Comparison of ENCODE assay signal across 1 cellular context in genomic region chr16:28824548-28824973, GRCh38.
TF ChIP-seq lines count a peak whose summit lies in the region.

No MANE protein-coding gene starts in this region.

TF ChIP-seq in HepG2, 621 proteins besides CTCF, POLR2A, EP300 and RAD21 (continues in another document):
- TF ChIP-seq ZNF670 (CRISPR knock-in tag; IDR thresholded peaks at IDR 0.05; ENCODE audit: borderline replicate concordance) (no peak), SMAD3 (CRISPR knock-in tag; IDR thresholded peaks at IDR 0.05) (no peak), SMYD3 (CRISPR knock-in tag; IDR thresholded peaks at IDR 0.05) (0 out of 2 replicates have a peak, but pooled peaks have one; percentile 78), NAIF1 (CRISPR knock-in tag; IDR thresholded peaks at IDR 0.05; ENCODE audit: borderline replicate concordance) (no peak), ZNF253 (CRISPR knock-in tag; IDR thresholded peaks at IDR 0.05; ENCODE audit: borderline replicate concordance) (0 out of 2 replicates have a peak, but pooled peaks have one; percentile 67), MIER3 (CRISPR knock-in tag; IDR thresholded peaks at IDR 0.05; ENCODE audit: borderline replicate concordance) (0 out of 2 replicates have a peak, but pooled peaks have one; percentile 2), ZNF644 (CRISPR knock-in tag; IDR thresholded peaks at IDR 0.05; ENCODE audit: low read depth) (0 out of 2 replicates have a peak, but pooled peaks have one; percentile 7), ZNF891 (CRISPR knock-in tag; IDR thresholded peaks at IDR 0.05) (peak; percentile 4; the same call in 1 of the 2 replicates), NR0B2 (CRISPR knock-in tag; IDR thresholded peaks at IDR 0.05) (0 out of 2 replicates have a peak, but pooled peaks have one; percentile 15), NFKBIZ (CRISPR knock-in tag; IDR thresholded peaks at IDR 0.05) (0 out of 2 replicates have a peak, but pooled peaks have one; percentile 20), TOE1 (CRISPR knock-in tag; IDR thresholded peaks at IDR 0.05) (no peak), FOXO1 (CRISPR knock-in tag; IDR thresholded peaks at IDR 0.05) (peak; percentile 56; the same call in 1 of the 2 replicates), DNMT3B (CRISPR knock-in tag; conservative IDR thresholded peaks at IDR 0.05) (peak; percentile 93), SNAPC2 (CRISPR knock-in tag; IDR thresholded peaks at IDR 0.05) (0 out of 2 replicates have a peak, but pooled peaks have one; percentile 74), ARID4A (CRISPR knock-in tag; IDR thresholded peaks at IDR 0.05; ENCODE audit: borderline replicate concordance) (peak; percentile 7; the same call in 1 of the 2 replicates), ZNF709 (CRISPR knock-in tag; IDR thresholded peaks at IDR 0.05) (0 out of 2 replicates have a peak, but pooled peaks have one; percentile 27), PHF8 (CRISPR knock-in tag; IDR thresholded peaks at IDR 0.05) (peak; percentile 55; the same call in 1 of the 2 replicates), PRDM10 (CRISPR knock-in tag; IDR thresholded peaks at IDR 0.05; ENCODE audit: low read depth) (no peak), TMF1 (CRISPR knock-in tag; IDR thresholded peaks at IDR 0.05; ENCODE audit: low read depth) (0 out of 2 replicates have a peak, but pooled peaks have one; percentile 44), ZNF747 (CRISPR knock-in tag; IDR thresholded peaks at IDR 0.05; ENCODE audit: borderline replicate concordance) (no peak), KLF16 (CRISPR knock-in tag; IDR thresholded peaks at IDR 0.05) (peak in 1 of 2 experiments; percentile 58; a peak in 1 of 4 replicates), ZMYM3 (CRISPR knock-in tag; IDR thresholded peaks at IDR 0.05) (0 out of 2 replicates have a peak, but pooled peaks have one; percentile 5), ZNF558 (CRISPR knock-in tag; IDR thresholded peaks at IDR 0.05; ENCODE audit: borderline replicate concordance) (peak; percentile 38; the same call in 1 of the 2 replicates), ZNF124 (CRISPR knock-in tag; IDR thresholded peaks at IDR 0.05) (peak; percentile 32; the same call in 1 of the 2 replicates), CHD2 (IDR thresholded peaks at IDR 0.05; ENCODE audit: low read depth, low read length) (peak; percentile 20; the same call in 1 of the 2 replicates), ZNF354B (CRISPR knock-in tag; IDR thresholded peaks at IDR 0.05) (peak; percentile 39; the same call in 1 of the 2 replicates), AKAP8 (CRISPR knock-in tag; IDR thresholded peaks at IDR 0.05) (peak; percentile 4; the same call in 1 of the 2 replicates), FOXC1 (CRISPR knock-in tag; IDR thresholded peaks at IDR 0.05; ENCODE audit: borderline replicate concordance) (0 out of 2 replicates have a peak, but pooled peaks have one; percentile 11), THAP7 (CRISPR knock-in tag; IDR thresholded peaks at IDR 0.05) (0 out of 2 replicates have a peak, but pooled peaks have one; percentile 19), HBP1 (CRISPR knock-in tag; IDR thresholded peaks at IDR 0.05; ENCODE audit: low read depth) (peak; percentile 2; the same call in 1 of the 2 replicates), MED1 (CRISPR knock-in tag; IDR thresholded peaks at IDR 0.05) (no peak), SSRP1 (CRISPR knock-in tag; IDR thresholded peaks at IDR 0.05) (peak; percentile 76), KDM5B (CRISPR knock-in tag; IDR thresholded peaks at IDR 0.05; ENCODE audit: borderline replicate concordance) (0 out of 2 replicates have a peak, but pooled peaks have one; percentile 2), EEA1 (CRISPR knock-in tag; IDR thresholded peaks at IDR 0.05; ENCODE audit: borderline replicate concordance) (0 out of 2 replicates have a peak, but pooled peaks have one; percentile 53), JUND (CRISPR knock-in tag; IDR thresholded peaks at IDR 0.05) (0 out of 2 replicates have a peak, but pooled peaks have one; percentile 27), ZNF557 (CRISPR knock-in tag; IDR thresholded peaks at IDR 0.05) (0 out of 2 replicates have a peak, but pooled peaks have one; percentile 0), KDM5A (IDR thresholded peaks at IDR 0.05; ENCODE audit: borderline replicate concordance, low read length) (peak; percentile 50), ZNF879 (CRISPR knock-in tag; IDR thresholded peaks at IDR 0.05) (peak; percentile 61; the same call in 1 of the 2 replicates), BRF2 (CRISPR knock-in tag; IDR thresholded peaks at IDR 0.05) (no peak)
- TF ChIP-seq, protein P1, sequence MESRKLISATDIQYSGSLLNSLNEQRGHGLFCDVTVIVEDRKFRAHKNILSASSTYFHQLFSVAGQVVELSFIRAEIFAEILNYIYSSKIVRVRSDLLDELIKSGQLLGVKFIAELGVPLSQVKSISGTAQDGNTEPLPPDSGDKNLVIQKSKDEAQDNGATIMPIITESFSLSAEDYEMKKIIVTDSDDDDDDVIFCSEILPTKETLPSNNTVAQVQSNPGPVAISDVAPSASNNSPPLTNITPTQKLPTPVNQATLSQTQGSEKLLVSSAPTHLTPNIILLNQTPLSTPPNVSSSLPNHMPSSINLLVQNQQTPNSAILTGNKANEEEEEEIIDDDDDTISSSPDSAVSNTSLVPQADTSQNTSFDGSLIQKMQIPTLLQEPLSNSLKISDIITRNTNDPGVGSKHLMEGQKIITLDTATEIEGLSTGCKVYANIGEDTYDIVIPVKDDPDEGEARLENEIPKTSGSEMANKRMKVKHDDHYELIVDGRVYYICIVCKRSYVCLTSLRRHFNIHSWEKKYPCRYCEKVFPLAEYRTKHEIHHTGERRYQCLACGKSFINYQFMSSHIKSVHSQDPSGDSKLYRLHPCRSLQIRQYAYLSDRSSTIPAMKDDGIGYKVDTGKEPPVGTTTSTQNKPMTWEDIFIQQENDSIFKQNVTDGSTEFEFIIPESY (CRISPR knock-in tag; IDR thresholded peaks at IDR 0.05) = no peak
- TF ChIP-seq, protein P2, sequence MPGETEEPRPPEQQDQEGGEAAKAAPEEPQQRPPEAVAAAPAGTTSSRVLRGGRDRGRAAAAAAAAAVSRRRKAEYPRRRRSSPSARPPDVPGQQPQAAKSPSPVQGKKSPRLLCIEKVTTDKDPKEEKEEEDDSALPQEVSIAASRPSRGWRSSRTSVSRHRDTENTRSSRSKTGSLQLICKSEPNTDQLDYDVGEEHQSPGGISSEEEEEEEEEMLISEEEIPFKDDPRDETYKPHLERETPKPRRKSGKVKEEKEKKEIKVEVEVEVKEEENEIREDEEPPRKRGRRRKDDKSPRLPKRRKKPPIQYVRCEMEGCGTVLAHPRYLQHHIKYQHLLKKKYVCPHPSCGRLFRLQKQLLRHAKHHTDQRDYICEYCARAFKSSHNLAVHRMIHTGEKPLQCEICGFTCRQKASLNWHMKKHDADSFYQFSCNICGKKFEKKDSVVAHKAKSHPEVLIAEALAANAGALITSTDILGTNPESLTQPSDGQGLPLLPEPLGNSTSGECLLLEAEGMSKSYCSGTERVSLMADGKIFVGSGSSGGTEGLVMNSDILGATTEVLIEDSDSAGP (CRISPR knock-in tag; IDR thresholded peaks at IDR 0.05; ENCODE audit: borderline replicate concordance) = no peak
- TF ChIP-seq, protein P3, sequence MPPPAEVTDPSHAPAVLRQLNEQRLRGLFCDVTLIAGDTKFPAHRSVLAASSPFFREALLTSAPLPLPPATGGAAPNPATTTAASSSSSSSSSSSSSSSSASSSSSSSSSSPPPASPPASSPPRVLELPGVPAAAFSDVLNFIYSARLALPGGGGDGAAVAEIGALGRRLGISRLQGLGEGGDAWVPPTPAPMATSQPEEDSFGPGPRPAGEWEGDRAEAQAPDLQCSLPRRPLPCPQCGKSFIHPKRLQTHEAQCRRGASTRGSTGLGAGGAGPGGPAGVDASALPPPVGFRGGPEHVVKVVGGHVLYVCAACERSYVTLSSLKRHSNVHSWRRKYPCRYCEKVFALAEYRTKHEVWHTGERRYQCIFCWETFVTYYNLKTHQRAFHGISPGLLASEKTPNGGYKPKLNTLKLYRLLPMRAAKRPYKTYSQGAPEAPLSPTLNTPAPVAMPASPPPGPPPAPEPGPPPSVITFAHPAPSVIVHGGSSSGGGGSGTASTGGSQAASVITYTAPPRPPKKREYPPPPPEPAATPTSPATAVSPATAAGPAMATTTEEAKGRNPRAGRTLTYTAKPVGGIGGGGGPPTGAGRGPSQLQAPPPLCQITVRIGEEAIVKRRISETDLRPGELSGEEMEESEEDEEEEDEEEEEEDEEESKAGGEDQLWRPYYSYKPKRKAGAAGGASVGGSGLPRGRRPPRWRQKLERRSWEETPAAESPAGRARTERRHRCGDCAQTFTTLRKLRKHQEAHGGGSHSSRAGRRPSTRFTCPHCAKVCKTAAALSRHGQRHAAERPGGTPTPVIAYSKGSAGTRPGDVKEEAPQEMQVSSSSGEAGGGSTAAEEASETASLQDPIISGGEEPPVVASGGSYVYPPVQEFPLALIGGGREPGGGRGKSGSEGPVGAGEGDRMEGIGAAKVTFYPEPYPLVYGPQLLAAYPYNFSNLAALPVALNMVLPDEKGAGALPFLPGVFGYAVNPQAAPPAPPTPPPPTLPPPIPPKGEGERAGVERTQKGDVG (CRISPR knock-in tag; IDR thresholded peaks at IDR 0.05; ENCODE audit: borderline replicate concordance) = no peak
